In genomic region chr7:2411815-2412586, GRCh38 we compare ENCODE assay signal across 15 cellular contexts. TPM values are rescaled to one million over a fixed set of nuclear protein-coding genes. Genes with fewer than 3 reads are reported as not detected.
DNase-seq lines count a peak whose midpoint lies in the region; ATAC-seq, FAIRE-seq and TF ChIP-seq lines count a peak whose summit lies in the region.
"Had no signal": no experiment of that assay in that cellular context is flagged by ENCODE, and none has a peak within 500 bp of the region (broad histone marks: within the 10 kb centered on the region; RNA-seq: fewer than 3 reads in every experiment).

No MANE protein-coding gene starts in this region.

- no peaks in the 10 kb centered on the region for H3K9me3 ChIP-seq in lower lobe of right lung
- no peaks in the 10 kb centered on the region for H3K9me3 ChIP-seq in tibial artery
- H3K9me3 ChIP-seq in kidney (ENCODE audit: control insufficient read depth in 1 of 2, low read length in 2 of 2) = no peaks in the 10 kb centered on the region

- intact Hi-C loops in lower lobe of right lung (cut with DNase I) = no loop called here
- intact Hi-C loops in tibial artery (cut with DNase I; ENCODE audit: low total_unique reads) = no loop called here
- intact Hi-C loops in kidney (cut with DNase I) = no loop called here

- H3K27ac ChIP-seq in lower lobe of right lung (peak overlapping the region; percentile 26), tibial artery (peak overlapping the region; percentile 15 to 62), kidney (ENCODE audit: low read depth in 2 of 2, low read length in 2 of 2) (no peak overlapping the region)

- peak overlapping the region; percentile 78 for H3K27ac Mint-ChIP-seq in chondrocyte (ENCODE audit: unreplicated experiment)

- no peak overlapping the region for H3K4me3 ChIP-seq in lower lobe of right lung
- no peak overlapping the region for H3K4me3 ChIP-seq in tibial artery
- H3K4me3 ChIP-seq in kidney (ENCODE audit: low read length in 2 of 2) = no peak overlapping the region

- no peaks in the 10 kb centered on the region for H3K36me3 ChIP-seq in lower lobe of right lung
- H3K36me3 ChIP-seq in tibial artery = no peaks in the 10 kb centered on the region
- no peaks in the 10 kb centered on the region for H3K36me3 ChIP-seq in kidney (ENCODE audit: control insufficient read depth in 1 of 2, insufficient read depth in 2 of 2, low read length in 2 of 2)

- FAIRE-seq in kidney (lab: Jason Lieb, UNC) = no peak
- FAIRE-seq in urothelium cell line (lab: Jason Lieb, UNC) = no peak

- DNase-seq in HuH-7 (ENCODE audit: low spot score) = peak; percentile 64
- no peak for DNase-seq in chondrocyte (ENCODE audit: low spot score)
- DNase-seq in lower lobe of right lung = no peak
- DNase-seq in tibial artery = no peak
- DNase-seq in germinal center (ENCODE audit: low spot score) = no peak
- DNase-seq in kidney = no peak
- DNase-seq in urothelium cell line (ENCODE audit: low spot score) = no peak
- DNase-seq: Calu3; erythroblast; NCI-H1105; NCI-H524 treated with DMSO at 0.1 percent for 48 hours; SHP77 treated with DMSO at 0.1 percent for 48 hours; stimulated activated CD4-positive, alpha-beta T cell treated with anti-CD3 and anti-CD28 coated beads, Interleukin-2, amount 100 ng/mL, for 48 hours; stimulated activated naive CD4-positive, alpha-beta T cell treated with Interleukin-2 at 50 U/mL for 16 hours had no signal

- H3K4me3 Mint-ChIP-seq in chondrocyte (ENCODE audit: unreplicated experiment) = no peak overlapping the region

- H3K4me1 ChIP-seq in lower lobe of right lung = peaks cover 68% of the 10 kb centered on the region
- H3K4me1 ChIP-seq in tibial artery = peaks cover 0 to 38% (median 14%) of the 10 kb centered on the region in 4 donors
- peaks cover 4 to 13% of the 10 kb centered on the region in 2 donors for H3K4me1 ChIP-seq in kidney (ENCODE audit: control insufficient read depth in 1 of 2, insufficient read depth in 1 of 2, low read depth in 1 of 2, low read length in 2 of 2)

- ATAC-seq in lower lobe of right lung (peak; percentile 45 to 60), HG02973 (IDR thresholded peaks at IDR 0.05; ENCODE audit: unreplicated experiment) (no peak)

- no peaks in the 10 kb centered on the region for H3K9me3 Mint-ChIP-seq in chondrocyte (ENCODE audit: low read depth)

- H3K27me3 ChIP-seq in lower lobe of right lung (ENCODE audit: low read depth) (no peaks in the 10 kb centered on the region), tibial artery (no peaks in the 10 kb centered on the region)

- no peaks in the 10 kb centered on the region for H3K27me3 Mint-ChIP-seq in chondrocyte (ENCODE audit: low read depth)

- no peak for TF ChIP-seq CTCF in chondrocyte (IDR thresholded peaks at IDR 0.05)
- TF ChIP-seq CTCF in lower lobe of right lung (IDR thresholded peaks at IDR 0.05) = no peak
- TF ChIP-seq CTCF in tibial artery (IDR thresholded peaks at IDR 0.05) = no peak
- TF ChIP-seq CTCF in kidney (IDR thresholded peaks at IDR 0.05; ENCODE audit: borderline replicate concordance, extremely low read depth, insufficient read depth) = no peak

- H3K4me1 Mint-ChIP-seq in chondrocyte (ENCODE audit: low read depth) = peaks cover 39% of the 10 kb centered on the region

- peaks cover under 1% of the 10 kb centered on the region for H3K36me3 Mint-ChIP-seq in chondrocyte (ENCODE audit: low read depth)

- H3K9ac ChIP-seq in kidney (ENCODE audit: low read length in 2 of 2) = no peak overlapping the region

RNA-seq across cellular contexts. Expression of gene CHST12, which starts 8.6 kb away (rescaled TPM):
- total RNA-seq in chondrocyte = 20.7 to 31.5 TPM (median 22.4 TPM) in 3 replicates
- total RNA-seq in lower lobe of right lung = 29.2 TPM
- total RNA-seq in kidney = 25.6 TPM
- 16.3 TPM for polyA plus RNA-seq in kidney (ENCODE audit: insufficient read depth, low read depth, low replicate concordance)

RNA-seq across cellular contexts. Expression of gene EIF3B, which starts 57.4 kb away (rescaled TPM):
- 120 to 135 TPM (median 121 TPM) in 3 replicates for total RNA-seq in chondrocyte
- 89.5 TPM for total RNA-seq in lower lobe of right lung
- 107 TPM for total RNA-seq in kidney
- 65.5 TPM for polyA plus RNA-seq in kidney (ENCODE audit: insufficient read depth, low read depth, low replicate concordance)

Comparison
In these comparisons a context has a peak if more than half of its experiments do, and no peak if none do; other contexts are left out.
1. H3K27ac ChIP-seq: peak in lower lobe of right lung (single experiment) and tibial artery (2 of 2); none in kidney (0 of 2).